In genomic region chr1:85258536-85259117, GRCh38 we compare ENCODE assay signal across 8 cellular contexts. TPM values are rescaled to one million over a fixed set of nuclear protein-coding genes. Genes with fewer than 3 reads are reported as not detected.
DNase-seq lines count a peak whose midpoint lies in the region; ATAC-seq and TF ChIP-seq lines count a peak whose summit lies in the region.

No MANE protein-coding gene starts in this region.

- H3K27me3 ChIP-seq in Panc1 (ENCODE audit: control insufficient read depth, insufficient read depth, low read length): no peaks in the 10 kb centered on the region
- H3K27me3 ChIP-seq in esophagus (ENCODE audit: control insufficient read depth in 1 of 2, insufficient read depth in 2 of 2, low read length in 2 of 2): no peaks in the 10 kb centered on the region
- no peaks in the 10 kb centered on the region for H3K27me3 ChIP-seq in parathyroid adenoma (ENCODE audit: control insufficient read depth, insufficient read depth, low read length)

- no peak overlapping the region for H3K9ac ChIP-seq in parathyroid adenoma

- H3K4me3 ChIP-seq in Panc1 (ENCODE audit: low read depth in 2 of 2, low read length in 2 of 2) (peak overlapping the region; percentile 69 to 83), esophagus (ENCODE audit: low read depth in 1 of 2, low read length in 2 of 2) (peak overlapping the region; percentile 99), parathyroid adenoma (ENCODE audit: low read depth, low read length) (peak overlapping the region; percentile 86)

- no TSS peak for BruUV-seq in Panc1 (replicated peaks; lab: Mats Ljungman, UMichigan)

- H3K36me3 ChIP-seq in Panc1 (ENCODE audit: control insufficient read depth, insufficient read depth, low read length) (peaks cover 30% of the 10 kb centered on the region), esophagus (ENCODE audit: control insufficient read depth in 2 of 2, insufficient read depth in 2 of 2, low read length in 1 of 2) (peaks cover 0 to 2% of the 10 kb centered on the region in 2 donors), parathyroid adenoma (ENCODE audit: control insufficient read depth, insufficient read depth, low read length) (no peaks in the 10 kb centered on the region)

- H3K9me3 ChIP-seq in Panc1 (ENCODE audit: control insufficient read depth, insufficient read depth, low read depth, low read length): peaks cover 22% of the 10 kb centered on the region; the same call in 1 of the 2 replicates
- no peaks in the 10 kb centered on the region for H3K9me3 ChIP-seq in esophagus (ENCODE audit: control insufficient read depth in 2 of 2, insufficient read depth in 1 of 2, low read depth in 1 of 2, low read length in 1 of 2)
- H3K9me3 ChIP-seq in parathyroid adenoma (ENCODE audit: control insufficient read depth, low read length): no peaks in the 10 kb centered on the region

- peak overlapping the region; percentile 86 for H2AFZ ChIP-seq in parathyroid adenoma

- H3K27ac ChIP-seq in Panc1 (ENCODE audit: low read length) (peak overlapping the region; percentile 86), esophagus (ENCODE audit: low read depth in 2 of 2, low read length in 1 of 2) (peak overlapping the region in 1 of 2 donors; percentile 81), parathyroid adenoma (no peak overlapping the region)

- intact Hi-C loops in Panc1 (cut with micrococcal nuclease; ENCODE audit: unreplicated experiment): loop anchor here (1.0 kb wide), 1 partner anchor 149 kb away; no protein-coding TSS in a partner anchor

- WGBS in esophagus, 2 donors: 4 to 8% methylated on average over 19 of the region's 19 CpGs

- DNase-seq in EH (ENCODE audit: low read depth) (peak; percentile 61), Panc1 (ENCODE audit: low read depth, low spot score) (no peak), G401 (ENCODE audit: low spot score) (no peak), RPMI8226 (no peak), occipital lobe (lab: John Stamatoyannopoulos, UW) (no peak)
- no peak for DNase-seq in stimulated activated CD4-positive, alpha-beta T cell treated with anti-CD3 and anti-CD28 coated beads, Interleukin-12 subunit alpha, Interleukin-12 subunit beta, amount 100 ng/mL, for 4 hours

- CTCF ChIA-PET in Panc1 (lab: Charles Lee): interaction anchor here (0.6 to 3.7 kb wide), 20 partner anchors 8 to 1125 kb away, joined by 3 to 36 read pairs (median 4); partner anchors contain the start of gene BCL10

- in situ Hi-C loops in Panc1 (cut with HindIII; ENCODE audit: low pct_unique_long_range_greater_than_20kb, low sequenced_read_pairs): no loop called here
- in situ Hi-C loops in G401 (cut with HindIII; ENCODE audit: low sequenced_read_pairs): no loop called here

- TF ChIP-seq CTCF in Panc1 (IDR thresholded peaks at IDR 0.05) (no peak), parathyroid adenoma (IDR thresholded peaks at IDR 0.05) (no peak)

- POLR2A ChIA-PET in Panc1 (lab: Charles Lee): interaction anchor here (0.5 to 2.4 kb wide), 8 partner anchors 18 to 583 kb away, joined by 3 to 11 read pairs (median 4); partner anchors contain the start of gene BCL10

- peak; percentile 43 for ATAC-seq in Panc1

- H3K4me1 ChIP-seq in Panc1 (ENCODE audit: control insufficient read depth, insufficient read depth, low read length) (peaks cover 21% of the 10 kb centered on the region), esophagus (ENCODE audit: control insufficient read depth in 2 of 2, insufficient read depth in 2 of 2, low read length in 1 of 2) (no peaks in the 10 kb centered on the region), parathyroid adenoma (no peaks in the 10 kb centered on the region)

- H3K79me2 ChIP-seq in parathyroid adenoma: peaks cover 2% of the 10 kb centered on the region

- peak overlapping the region; percentile 84 for H3K4me2 ChIP-seq in parathyroid adenoma (ENCODE audit: low read length)

RNA-seq across cellular contexts. Expression of gene C1orf52, which starts 0.8 kb away (rescaled TPM):
- 51.6 TPM for total RNA-seq in Panc1 (2021; ENCODE audit: unreplicated experiment)
- polyA plus RNA-seq in Panc1 (2012; ENCODE audit: insufficient read length): 44.0 TPM
- polyA plus RNA-seq in esophagus: 10 to 100 TPM; 12.4 to 17.8 TPM
- 23.2 and 34.3 TPM in 2 replicates for total RNA-seq in G401 (2014; rRNA removed; shearing (Covaris generic))
- 21.5 TPM for total RNA-seq in occipital lobe

RNA-seq across cellular contexts. Expression of gene BCL10, which starts 17.8 kb away (rescaled TPM):
- total RNA-seq in Panc1 (2021; ENCODE audit: unreplicated experiment) (69.9 TPM), occipital lobe (35.4 TPM)
- polyA plus RNA-seq in Panc1 (2012; ENCODE audit: insufficient read length): 32.8 TPM
- polyA plus RNA-seq in esophagus: 10 to 100 TPM; 11.5 to 13.1 TPM
- total RNA-seq in G401 (2014; rRNA removed; shearing (Covaris generic)): 6.7 and 7.9 TPM in 2 replicates

RNA-seq across cellular contexts. Expression of gene SYDE2, which starts 57.8 kb away (rescaled TPM):
- 18.2 TPM for total RNA-seq in Panc1 (2021; ENCODE audit: unreplicated experiment)
- polyA plus RNA-seq in Panc1 (2012; ENCODE audit: insufficient read length): 2.9 TPM
- polyA plus RNA-seq in esophagus: under 1 TPM; 0.51 to 0.62 TPM
- total RNA-seq in G401 (2014; rRNA removed; shearing (Covaris generic)): 9.2 and 12.0 TPM in 2 replicates
- total RNA-seq in occipital lobe: 2.3 TPM
